In genomic region chr15:30923429-30923828, GRCh38 we compare ENCODE assay signal across 1 cellular context.
TF ChIP-seq lines count a peak whose summit lies in the region.

No MANE protein-coding gene starts in this region.

TF ChIP-seq in WTC11, 78 proteins besides CTCF, POLR2A, EP300 and RAD21 (continued from another document):
- TF ChIP-seq SMAD3 (CRISPR knock-in tag; IDR thresholded peaks at IDR 0.05; ENCODE audit: borderline replicate concordance) (no peak), CDX4 (CRISPR knock-in tag; IDR thresholded peaks at IDR 0.05; ENCODE audit: borderline replicate concordance) (no peak)
